In the genomic region with DNA sequence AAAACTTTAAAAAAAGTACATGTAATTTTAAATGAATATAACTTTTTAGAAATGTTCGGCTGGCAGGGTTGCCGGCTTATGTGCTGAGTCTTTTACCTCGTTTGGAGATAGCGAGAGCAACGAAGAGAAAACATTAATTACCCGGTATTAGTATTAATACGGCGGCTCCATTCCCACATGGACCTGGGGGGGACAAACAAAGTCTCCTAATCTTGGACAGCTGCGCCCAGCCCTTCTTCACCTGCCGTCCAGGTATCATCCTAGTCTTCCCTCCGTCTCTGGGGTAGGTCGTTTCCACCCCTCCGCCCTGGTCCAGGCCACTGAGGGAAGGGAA, we compare ENCODE assay signal across 8 cellular contexts. TPM values are rescaled to one million over a fixed set of nuclear protein-coding genes. Genes with fewer than 3 reads are reported as not detected.
DNase-seq lines count a peak whose midpoint lies in the region; ATAC-seq and TF ChIP-seq lines count a peak whose summit lies in the region.

No MANE protein-coding gene starts in this region.

- H3K4me3 ChIP-seq in AG04449 (ENCODE audit: low read depth, low read length) (peak overlapping the region; percentile 64), HL-60 (replicated peaks; ENCODE audit: insufficient read depth, low read length) (peak overlapping the region; percentile 54), cardiac fibroblast (replicated peaks in 1 of 2; ENCODE audit: low read depth in 2 of 2, low read length in 2 of 2) (peak overlapping the region; percentile 56 to 59)

- peak overlapping the region; percentile 94 for H3K27ac ChIP-seq in HL-60 (replicated peaks)

- peaks cover 34% of the 10 kb centered on the region for H3K4me1 Mint-ChIP-seq in mesothelial cell of epicardium

- CTCF ChIA-PET in AG04449 (lab: Yijun Ruan, JAX) = interaction anchor here (0.7 to 1.0 kb wide), 2 partner anchors 9 to 49 kb away, joined by 3 read pairs; no protein-coding TSS in a partner anchor

- TF ChIP-seq CTCF in AG04449 (IDR thresholded peaks at IDR 0.05; ENCODE audit: insufficient read depth, low read length, missing control alignments) (no peak), HL-60 (IDR thresholded peaks at IDR 0.05; ENCODE audit: insufficient read depth, low read length) (no peak), cardiac fibroblast (IDR thresholded peaks at IDR 0.05; ENCODE audit: low read depth, low read length) (no peak), mesothelial cell of epicardium (IDR thresholded peaks at IDR 0.05; ENCODE audit: unreplicated experiment) (no peak)

- POLR2A ChIA-PET in AG04449 (lab: Yijun Ruan, JAX) = no interaction called here

- no peaks in the 10 kb centered on the region for H3K9me3 Mint-ChIP-seq in mesothelial cell of epicardium

- no peaks in the 10 kb centered on the region for H3K27me3 Mint-ChIP-seq in mesothelial cell of epicardium (ENCODE audit: low read depth)

- peak overlapping the region; percentile 67 for H3K4me3 Mint-ChIP-seq in mesothelial cell of epicardium

- H3K27ac Mint-ChIP-seq in mesothelial cell of epicardium = peak overlapping the region; percentile 87

- H3K36me3 Mint-ChIP-seq in mesothelial cell of epicardium = peaks cover 7% of the 10 kb centered on the region

- H3K27me3 ChIP-seq in HL-60 (ENCODE audit: insufficient read depth, poor library complexity, severe bottlenecking) = no peaks in the 10 kb centered on the region

- ATAC-seq in GM21367 (IDR thresholded peaks at IDR 0.05; ENCODE audit: unreplicated experiment) = no peak

- DNase-seq in AG04449 (ENCODE audit: low read depth, low spot score) (no peak), HL-60 (ENCODE audit: low read depth in 1 of 2, low spot score in 1 of 2) (no peak), cardiac fibroblast (ENCODE audit: low read depth in 2 of 2) (no peak), mesothelial cell of epicardium (ENCODE audit: low spot score in 2 of 2, unreplicated experiment in 2 of 2) (no peak), amniotic stem cell (lab: John Stamatoyannopoulos, UW) (no peak), NCI-H1436 (lab: John Stamatoyannopoulos, UW) (no peak), AG20443 (ENCODE audit: low spot score) (no peak)

RNA-seq across cellular contexts. Expression of a gene that starts 0.3 kb away (rescaled TPM):
- 34.7 to 39.2 TPM (median 36.4 TPM) in 3 replicates for total RNA-seq in mesothelial cell of epicardium

RNA-seq across cellular contexts. Expression of a gene that starts 39.5 kb away (rescaled TPM):
- total RNA-seq in mesothelial cell of epicardium = 1.2 to 3.7 TPM (median 1.5 TPM) in 3 replicates
